In the genomic region with DNA sequence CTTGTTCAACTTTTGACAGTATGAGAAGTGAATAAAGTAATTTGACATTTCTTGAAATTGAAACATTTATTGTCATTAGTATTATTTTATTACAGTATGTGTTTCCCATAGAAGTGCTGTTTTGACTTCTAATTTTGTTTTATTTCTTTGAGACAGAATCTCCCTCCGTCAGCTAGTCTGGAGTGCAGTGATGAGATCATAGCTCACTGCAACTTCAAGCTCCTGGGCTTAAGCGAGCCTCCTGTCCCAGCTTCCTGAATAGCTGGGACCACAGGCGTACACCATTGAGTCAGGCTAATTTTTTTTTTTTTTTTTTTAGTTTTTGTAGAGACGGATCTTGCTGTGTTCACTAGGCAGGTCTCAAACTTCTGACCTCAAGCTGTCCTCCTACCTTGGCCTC, we compare ENCODE assay signal across 1 cellular context.
TF ChIP-seq lines count a peak whose summit lies in the region.

No MANE protein-coding gene starts in this region.

TF ChIP-seq in HepG2, 621 proteins besides CTCF, POLR2A, EP300 and RAD21:
- TF ChIP-seq ZNF510 (CRISPR knock-in tag; IDR thresholded peaks at IDR 0.05; ENCODE audit: low read depth) (no peak), HMG20B (CRISPR knock-in tag; conservative IDR thresholded peaks at IDR 0.05) (no peak)
